Comparison of ENCODE assay signal across 8 cellular contexts in the genomic region with DNA sequence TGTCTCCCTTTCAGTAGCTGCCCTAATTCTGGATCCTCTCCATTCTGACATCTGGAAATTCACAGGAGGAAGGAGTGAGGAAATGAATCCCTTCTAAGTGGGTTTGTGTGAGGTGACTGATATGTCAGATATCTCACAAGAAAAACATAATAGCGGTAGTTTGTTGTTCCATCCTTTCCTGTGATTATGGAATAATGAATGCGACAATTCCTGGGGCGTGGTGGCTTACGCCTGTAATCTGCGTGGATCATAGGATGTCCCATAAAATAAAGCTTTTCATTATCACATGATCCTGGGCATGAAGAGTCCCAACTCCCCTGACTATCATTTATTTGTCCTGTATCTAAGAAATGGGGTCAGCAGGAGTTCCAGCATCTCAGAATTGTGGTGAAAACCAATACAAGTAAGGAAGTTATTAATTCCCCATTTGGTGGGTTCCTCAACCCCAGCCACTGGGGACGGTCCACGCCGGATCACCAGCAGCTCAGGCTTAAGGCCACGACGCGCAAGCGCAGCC. TPM values are rescaled to one million over a fixed set of nuclear protein-coding genes. Genes with fewer than 3 reads are reported as not detected.
DNase-seq lines count a peak whose midpoint lies in the region; ATAC-seq and TF ChIP-seq lines count a peak whose summit lies in the region.

No MANE protein-coding gene starts in this region.

- H3K23ac ChIP-seq in trophoblast cell (ENCODE audit: low read length), result no peak overlapping the region

- no peaks in the 10 kb centered on the region for H3K36me3 ChIP-seq in PC-9 (ENCODE audit: low read depth)
- peaks cover 4 to 11% of the 10 kb centered on the region in 2 experiments for H3K36me3 ChIP-seq in trophoblast cell (ENCODE audit: control insufficient read depth in 1 of 2, insufficient read depth in 2 of 2, low read length in 2 of 2)

- H3K4me2 ChIP-seq in PC-9 (peak overlapping the region; percentile 81), trophoblast cell (ENCODE audit: low read length) (peak overlapping the region; percentile 87)

- ATAC-seq in esophagus mucosa (peak; percentile 8), HG02588 (IDR thresholded peaks at IDR 0.05; ENCODE audit: unreplicated experiment) (no peak)

- POLR2A ChIA-PET in PC-9 (lab: Charles Lee; ENCODE audit: unreplicated experiment), result interaction anchor here (0.6 kb wide), 2 partner anchors 12 to 15 kb away, joined by 3 to 17 read pairs; no protein-coding TSS in a partner anchor

- no CpG with 5 or more reads among the region's 12 CpGs for WGBS in trophoblast cell (ENCODE audit: extremely low coverage, insufficient coverage, insufficient read length)

- H3K27me3 ChIP-seq in PC-9 (ENCODE audit: insufficient read depth, low read depth), result no peaks in the 10 kb centered on the region
- no peaks in the 10 kb centered on the region for H3K27me3 ChIP-seq in trophoblast cell (ENCODE audit: insufficient read depth, low read length)

- H2AK5ac ChIP-seq in trophoblast cell (ENCODE audit: low read length), result no peak overlapping the region

- H3F3A ChIP-seq in PC-9 (ENCODE audit: insufficient read depth, low read depth), result peaks cover 56% of the 10 kb centered on the region

- intact Hi-C loops in PC-9 (cut with micrococcal nuclease; ENCODE audit: unreplicated experiment), result loop anchor here (1.0 to 5.0 kb wide), 2 partner anchors 29 to 57 kb away; a partner anchor contains a TSS

- H3K18ac ChIP-seq in trophoblast cell (ENCODE audit: low read length), result no peak overlapping the region

- peak overlapping the region; percentile 12 for H4K12ac ChIP-seq in trophoblast cell (ENCODE audit: low read depth, low read length)

- H3K4me3 ChIP-seq in PC-9 (peak overlapping the region; percentile 74; the same call in 1 of the 2 replicates), trophoblast cell (ENCODE audit: low read depth, low read length) (peak overlapping the region; percentile 90)

- H3K4ac ChIP-seq in trophoblast cell (ENCODE audit: low read depth, low read length), result no peak overlapping the region

- H3K27ac ChIP-seq in PC-9 (peak overlapping the region; percentile 68), trophoblast cell (ENCODE audit: low read depth, low read length) (peak overlapping the region; percentile 90)

- peak overlapping the region; percentile 51 for H4K8ac ChIP-seq in trophoblast cell (ENCODE audit: low read depth, low read length)

- peak; percentile 69 for DNase-seq in EH (ENCODE audit: low read depth)
- no peak for DNase-seq in PC-9
- no peak for DNase-seq in trophoblast cell
- no peak for DNase-seq in GF-D8 (lab: John Stamatoyannopoulos, UW)
- DNase-seq in ecto neural progenitor cell (ENCODE audit: low spot score), result no peak
- no peak for DNase-seq in kidney glomerular epithelial cell (lab: John Stamatoyannopoulos, UW)

- no peak overlapping the region for H4K91ac ChIP-seq in trophoblast cell (ENCODE audit: low read depth, low read length)

- no peak for TF ChIP-seq CTCF in PC-9 (conservative IDR thresholded peaks at IDR 0.05)

- no peaks in the 10 kb centered on the region for H3K9me2 ChIP-seq in PC-9 (ENCODE audit: insufficient read depth)

- no peak overlapping the region for H2BK5ac ChIP-seq in trophoblast cell (ENCODE audit: low read depth, low read length, poor library complexity)

- H3K4me1 ChIP-seq in PC-9 (replicated peaks; ENCODE audit: insufficient read depth) (peaks cover 29% of the 10 kb centered on the region), trophoblast cell (ENCODE audit: control insufficient read depth in 1 of 2, insufficient read depth in 2 of 2, low read length in 2 of 2) (no peaks in the 10 kb centered on the region)

- peak overlapping the region; percentile 86 for H2AFZ ChIP-seq in PC-9
- no peak overlapping the region for H2AFZ ChIP-seq in trophoblast cell (ENCODE audit: insufficient read depth, low read length, poor library complexity)

- H4K20me1 ChIP-seq in PC-9 (ENCODE audit: insufficient read depth), result no peaks in the 10 kb centered on the region

- H2BK12ac ChIP-seq in trophoblast cell (ENCODE audit: low read length), result no peak overlapping the region

- TSS peak; percentile 94 for BruUV-seq in PC-9 (replicated peaks; lab: Mats Ljungman, UMichigan)

- H3K79me2 ChIP-seq in PC-9 (ENCODE audit: low read depth), result peaks cover 29% of the 10 kb centered on the region
- peaks cover 8% of the 10 kb centered on the region for H3K79me2 ChIP-seq in trophoblast cell (ENCODE audit: control insufficient read depth, insufficient read depth, low read length, poor library complexity)

- H3K14ac ChIP-seq in trophoblast cell (ENCODE audit: low read length), result peak overlapping the region; percentile 14

- H3K9ac ChIP-seq in trophoblast cell (ENCODE audit: low read length), result peak overlapping the region; percentile 47

- CTCF ChIA-PET in PC-9 (lab: Charles Lee), result interaction anchor here (0.5 kb wide), 1 partner anchor 14 kb away, joined by 3 read pairs; no protein-coding TSS in a partner anchor

- no peak overlapping the region for H2BK120ac ChIP-seq in trophoblast cell (ENCODE audit: insufficient read depth, low read length, poor library complexity)

- H3K79me1 ChIP-seq in trophoblast cell (ENCODE audit: low read length), result peaks cover 6% of the 10 kb centered on the region

- H3K9me3 ChIP-seq in PC-9 (ENCODE audit: insufficient read depth, low read depth) (no peaks in the 10 kb centered on the region), trophoblast cell (ENCODE audit: insufficient read depth, low read depth, low read length) (no peaks in the 10 kb centered on the region)

RNA-seq across cellular contexts. Expression of a gene that starts 0.4 kb away (rescaled TPM):
- 16.4 and 29.2 TPM in 2 replicates for total RNA-seq in PC-9 (2021)
- 21.0 TPM for total RNA-seq in esophagus mucosa
- 29.2 and 29.5 TPM in 2 replicates for polyA plus RNA-seq in trophoblast cell (2013)

RNA-seq across cellular contexts. Expression of a gene that starts 28.8 kb away (rescaled TPM):
- total RNA-seq in PC-9 (2021) (18.0 and 19.5 TPM in 2 replicates), esophagus mucosa (16.7 TPM)
- polyA plus RNA-seq in trophoblast cell (2013), result 33.7 and 34.0 TPM in 2 replicates

RNA-seq across cellular contexts. Expression of a gene that starts 59.5 kb away (rescaled TPM):
- total RNA-seq in PC-9 (2021) (14.5 and 17.6 TPM in 2 replicates), esophagus mucosa (16.1 TPM)
- polyA plus RNA-seq in trophoblast cell (2013), result 3.4 and 3.7 TPM in 2 replicates
